ENCODE assay signal across 9 cellular contexts in the genomic region with DNA sequence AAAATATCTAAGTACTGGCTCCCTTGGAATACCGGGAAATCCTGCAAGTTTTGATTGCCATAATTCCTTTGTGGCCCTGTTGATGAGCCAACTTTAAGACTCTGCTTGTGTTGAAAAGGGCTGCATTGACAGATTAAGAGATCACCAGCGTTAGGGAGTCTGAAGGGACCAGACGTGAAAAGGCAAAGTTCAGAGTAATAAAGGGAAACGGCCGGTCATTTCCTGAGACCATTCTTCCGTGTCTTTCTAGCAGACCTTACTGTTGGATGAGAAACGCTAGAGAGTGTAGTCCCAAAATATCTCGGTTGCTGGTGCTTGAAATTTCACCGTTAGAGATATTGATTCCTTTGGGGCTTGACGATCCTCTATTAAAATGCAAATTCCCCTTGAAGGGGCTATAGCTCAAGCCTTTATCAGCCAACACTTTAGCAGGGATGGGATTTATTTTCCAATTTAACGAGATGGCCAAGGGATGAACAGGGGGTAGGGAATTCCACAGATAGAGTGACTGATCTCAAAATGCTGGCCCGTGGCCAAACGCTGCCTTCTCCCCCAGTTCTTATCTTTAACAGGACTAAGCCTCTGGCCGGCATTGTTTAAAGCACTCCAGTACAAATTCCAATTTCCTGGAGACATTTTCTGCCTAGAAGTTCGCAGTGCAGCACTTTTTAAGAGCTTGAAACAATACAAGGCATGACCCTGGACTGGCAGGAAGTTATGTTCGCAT.
DNase-seq lines count a peak whose midpoint lies in the region; ATAC-seq, FAIRE-seq and TF ChIP-seq lines count a peak whose summit lies in the region.
"Had no signal": no experiment of that assay in that cellular context is flagged by ENCODE, and none has a peak within 500 bp of the region (broad histone marks: within the 10 kb centered on the region; RNA-seq: fewer than 3 reads in every experiment).

No MANE protein-coding gene starts in this region.

- TF ChIP-seq RAD21 in H1 (IDR thresholded peaks at IDR 0.05 in 1 of 2, conservative IDR thresholded peaks at IDR 0.05 in 1 of 2; ENCODE audit: low read depth in 2 of 2, low read length in 2 of 2), result no peak

- H3K36me3 ChIP-seq in MM.1S (replicated peaks; ENCODE audit: insufficient read depth, low read length) (no peaks in the 10 kb centered on the region), H1 (ENCODE audit: control insufficient read depth in 2 of 4, insufficient read depth in 4 of 4, low read length in 3 of 4) (no peaks in the 10 kb centered on the region)
- H3K36me3 ChIP-seq: stomach had no signal

- H3K23me2 ChIP-seq in H1 (ENCODE audit: low read depth, low read length), result peaks cover 10% of the 10 kb centered on the region

- no peak overlapping the region for H3K27ac Mint-ChIP-seq in nephron progenitor cell

- peaks cover 68% of the 10 kb centered on the region for H3K27me3 Mint-ChIP-seq in nephron progenitor cell (ENCODE audit: low read depth, poor library complexity)

- no peak overlapping the region for H3K56ac ChIP-seq in H1 (replicated peaks; ENCODE audit: insufficient read length, low read depth, low read length)

- no peak overlapping the region for H3K18ac ChIP-seq in H1 (ENCODE audit: extremely low read depth, low read length)

- H3K9me2 ChIP-seq in MM.1S (replicated peaks; ENCODE audit: insufficient read depth, low read length), result no peaks in the 10 kb centered on the region

- H3F3A ChIP-seq in MM.1S (ENCODE audit: insufficient read depth, low read length), result peaks cover 3% of the 10 kb centered on the region

- no peaks in the 10 kb centered on the region for H3K79me1 ChIP-seq in H1 (ENCODE audit: low read depth, low read length)

- no peak overlapping the region for H4K91ac ChIP-seq in H1 (replicated peaks; ENCODE audit: insufficient read length, low read length)

- H3K4ac ChIP-seq in H1 (replicated peaks; ENCODE audit: insufficient read length, low read depth, low read length), result no peak overlapping the region

- ATAC-seq in foreskin keratinocyte (no peak), GM19328 (IDR thresholded peaks at IDR 0.05; ENCODE audit: unreplicated experiment) (no peak)

- H3K4me1 Mint-ChIP-seq in nephron progenitor cell, result peaks cover 18% of the 10 kb centered on the region

- peak overlapping the region; percentile 88 for H3K4me2 ChIP-seq in MM.1S (ENCODE audit: low read depth, low read length)
- H3K4me2 ChIP-seq in H1 (ENCODE audit: insufficient read depth in 1 of 2, low read depth in 2 of 2, low read length in 2 of 2), result peak overlapping the region; percentile 94 to 97

- H3K79me2 ChIP-seq in MM.1S (ENCODE audit: low read length) (no peaks in the 10 kb centered on the region), H1 (ENCODE audit: control insufficient read depth in 1 of 2, insufficient read depth in 2 of 2, low read length in 2 of 2) (peaks cover 0 to 15% of the 10 kb centered on the region in 2 experiments; a peak in 2 of 4 replicates)

- no peak overlapping the region for H4K5ac ChIP-seq in H1 (ENCODE audit: insufficient read length, low read depth, low read length)

- H4K20me1 ChIP-seq in MM.1S (ENCODE audit: insufficient read depth, low read length) (no peaks in the 10 kb centered on the region), H1 (replicated peaks in 1 of 2; ENCODE audit: control insufficient read depth in 1 of 2, insufficient read depth in 2 of 2, low read length in 2 of 2) (no peaks in the 10 kb centered on the region)

- H3K9me3 Mint-ChIP-seq in nephron progenitor cell, result peaks cover 10% of the 10 kb centered on the region

- H3K4me1 ChIP-seq in MM.1S (ENCODE audit: low read length), result peaks cover 3% of the 10 kb centered on the region; the same call in 1 of the 2 replicates
- peaks cover 3 to 13% (median 8%) of the 10 kb centered on the region in 4 experiments; a peak in 6 of 7 replicates for H3K4me1 ChIP-seq in H1 (replicated peaks in 1 of 4; ENCODE audit: control insufficient read depth in 3 of 4, insufficient read depth in 4 of 4, low read length in 3 of 4)
- no peaks in the 10 kb centered on the region for H3K4me1 ChIP-seq in foreskin keratinocyte

- WGBS in H1 (ENCODE audit: extremely low coverage in 1 of 2, insufficient coverage in 1 of 2, insufficient read length in 1 of 2, insufficient replicate concordance in 2 of 2, low coverage in 1 of 2, low lambda C conversion rate in 2 of 2, missing lambda C conversion rate in 1 of 2), 2 experiments, result 19% methylated on average over 16 of the region's 16 CpGs; no CpG with 5 or more reads in 1 of the 2 experiments

- TF ChIP-seq POLR2A in H1 (IDR thresholded peaks at IDR 0.05; ENCODE audit: control extremely low read depth in 1 of 2, low read depth in 2 of 2, low read length in 2 of 2), result no peak

- no peaks in the 10 kb centered on the region for H3K9me3 ChIP-seq in MM.1S (replicated peaks; ENCODE audit: insufficient read depth, low read length)
- H3K9me3 ChIP-seq in H1 (ENCODE audit: insufficient read depth in 2 of 2, low read depth in 1 of 2, low read length in 1 of 2), result no peaks in the 10 kb centered on the region
- H3K9me3 ChIP-seq: stomach had no signal

- H3K27ac ChIP-seq in MM.1S (ENCODE audit: low read length) (no peak overlapping the region), H1 (ENCODE audit: low read depth, low read length) (no peak overlapping the region), foreskin keratinocyte (no peak overlapping the region)
- H3K27ac ChIP-seq: stomach had no signal

- no peak overlapping the region for H2BK20ac ChIP-seq in H1 (ENCODE audit: low read length)

- H2AFZ ChIP-seq in MM.1S (ENCODE audit: low read length), result no peak overlapping the region
- peak overlapping the region; percentile 2; the same call in 1 of the 2 replicates for H2AFZ ChIP-seq in H1 (ENCODE audit: low read length)

- no peak overlapping the region for H3K23ac ChIP-seq in H1 (ENCODE audit: insufficient read length)

- no peak overlapping the region for H2BK5ac ChIP-seq in H1 (ENCODE audit: low read depth, low read length)

- no peak overlapping the region for H2BK120ac ChIP-seq in H1 (replicated peaks; ENCODE audit: low read depth, low read length)

- H2BK15ac ChIP-seq in H1 (ENCODE audit: low read length), result no peak overlapping the region

- H3K4me3 ChIP-seq in MM.1S (ENCODE audit: low read length), result no peak overlapping the region
- peak overlapping the region; percentile 55 to 67 (median 59) for H3K4me3 ChIP-seq in H1 (ENCODE audit: extremely low read depth in 1 of 4, insufficient read depth in 2 of 4, low read depth in 3 of 4, low read length in 4 of 4)

- H3K36me3 Mint-ChIP-seq in nephron progenitor cell (ENCODE audit: low read depth), result no peaks in the 10 kb centered on the region

- no peak overlapping the region for H3K9ac ChIP-seq in MM.1S (ENCODE audit: low read length)
- peak overlapping the region in 1 of 4 experiments; percentile 36; a peak in 1 of 7 replicates for H3K9ac ChIP-seq in H1 (replicated peaks in 1 of 4; ENCODE audit: extremely low read depth in 1 of 4, low read depth in 3 of 4, low read length in 3 of 4)

- no peak overlapping the region for H4K8ac ChIP-seq in H1 (ENCODE audit: extremely low read depth, insufficient read depth, low read length)

- no peak for TF ChIP-seq EP300 in H1 (IDR thresholded peaks at IDR 0.05; ENCODE audit: borderline replicate concordance in 1 of 2, low read depth in 2 of 2, low read length in 2 of 2)

- POLR2A ChIA-PET in H1 (lab: Charles Lee; ENCODE audit: partially characterized antibody), result no interaction called here

- no peak overlapping the region for H2BK12ac ChIP-seq in H1 (ENCODE audit: low read depth, low read length)

- CTCF ChIA-PET in H1 (lab: Charles Lee; ENCODE audit: partially characterized antibody), result interaction anchor here (0.6 to 1.3 kb wide), 5 partner anchors 33 to 311 kb away, joined by 3 to 4 read pairs (median 3); no protein-coding TSS in a partner anchor

- H3K27me3 ChIP-seq in MM.1S (replicated peaks; ENCODE audit: insufficient read depth, low read length), result peaks cover 18% of the 10 kb centered on the region
- H3K27me3 ChIP-seq in H1 (replicated peaks in 1 of 4; ENCODE audit: control insufficient read depth in 3 of 4, extremely low read depth in 1 of 4, insufficient read depth in 3 of 4, low read length in 3 of 4), result peaks cover 0 to 24% (median 13%) of the 10 kb centered on the region in 4 experiments; a peak in 6 of 7 replicates
- peaks cover 70% of the 10 kb centered on the region for H3K27me3 ChIP-seq in foreskin keratinocyte

- H2AK5ac ChIP-seq in H1 (ENCODE audit: low read depth, low read length), result no peak overlapping the region

- H3K4me3 Mint-ChIP-seq in nephron progenitor cell, result peak overlapping the region; percentile 84

- no peak overlapping the region for H3K14ac ChIP-seq in H1 (ENCODE audit: insufficient read length)

- no peak for FAIRE-seq in H1 (lab: Jason Lieb, UNC)

- no peak for TF ChIP-seq CTCF in MM.1S (IDR thresholded peaks at IDR 0.05; ENCODE audit: low read length)
- no peak for TF ChIP-seq CTCF in H1 (IDR thresholded peaks at IDR 0.05; ENCODE audit: control extremely low read depth in 1 of 3, insufficient read depth in 1 of 3, low read depth in 1 of 3, low read length in 3 of 3)
- TF ChIP-seq CTCF in nephron progenitor cell (IDR thresholded peaks at IDR 0.05), result no peak
- TF ChIP-seq CTCF in foreskin keratinocyte (conservative IDR thresholded peaks at IDR 0.05), result no peak

- DNase-seq in Daoy (ENCODE audit: low read depth) (peak; percentile 51), MM.1S (no peak), H1 (ENCODE audit: low read depth in 1 of 2, low spot score in 2 of 2) (no peak), nephron progenitor cell (no peak), amygdala (lab: John Stamatoyannopoulos, UW) (no peak), foreskin keratinocyte (no peak)
- DNase-seq in stimulated activated CD4-positive, alpha-beta T cell treated with anti-CD3 and anti-CD28 coated beads, Interleukin-4, amount 100 ng/mL, for 4 hours, result no peak
- DNase-seq: stomach had no signal

TF ChIP-seq in H1, 55 proteins besides CTCF, POLR2A, EP300 and RAD21:
- no peak for TF ChIP-seq BCL11A (IDR thresholded peaks at IDR 0.05; ENCODE audit: low read depth in 2 of 2, low read length in 2 of 2)
- no peak for TF ChIP-seq MAFK (IDR thresholded peaks at IDR 0.05; ENCODE audit: low read depth, low read length)
- TF ChIP-seq KDM5A (IDR thresholded peaks at IDR 0.05; ENCODE audit: low read length), result no peak
